In the genomic region with DNA sequence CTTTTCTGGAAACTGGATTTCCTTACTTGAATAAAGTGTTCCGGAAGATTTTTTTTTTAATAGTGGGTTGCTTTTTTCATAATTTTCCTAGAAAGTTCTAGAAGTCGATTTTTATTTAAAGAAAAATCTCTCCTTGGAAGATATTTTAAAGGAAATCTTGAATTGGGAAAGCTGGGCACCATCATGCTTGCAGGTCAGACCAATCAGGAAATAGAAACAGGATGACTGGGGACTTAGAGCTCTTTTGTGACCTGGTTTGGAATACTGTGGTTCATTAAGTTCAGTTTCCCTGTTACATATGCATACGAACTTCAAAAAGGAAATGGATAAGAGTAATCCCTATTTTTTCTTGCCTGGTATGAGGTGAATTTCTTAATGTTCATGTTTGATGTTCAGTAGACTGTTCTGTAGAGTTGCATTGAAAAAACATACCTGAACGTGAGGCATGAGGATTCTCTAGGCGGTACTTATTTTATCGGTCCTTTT, we compare ENCODE assay signal across 8 cellular contexts. TPM values are rescaled to one million over a fixed set of nuclear protein-coding genes. Genes with fewer than 3 reads are reported as not detected.
DNase-seq lines count a peak whose midpoint lies in the region; ATAC-seq and TF ChIP-seq lines count a peak whose summit lies in the region.

No MANE protein-coding gene starts in this region.

- WGBS in adrenal gland, 4 donors = 0 to 2% (median 1%) methylated on average over 6 of the region's 6 CpGs

- H3K27me3 ChIP-seq in adrenal gland (no peaks in the 10 kb centered on the region), iPS-20b (ENCODE audit: insufficient read depth, low read length) (no peaks in the 10 kb centered on the region)

- peak overlapping the region; percentile 93 for H3K27ac Mint-ChIP-seq in stimulated activated naive B cell treated with anti-CD40 and anti-IgM and Interleukin-4, amounts not matched to agents 10 μg/mL and 1 μg/mL and 100 μg/mL, for 72 hours

- H3K9me3 ChIP-seq in adrenal gland (replicated peaks in 1 of 3) (no peaks in the 10 kb centered on the region), iPS-20b (ENCODE audit: insufficient read depth, low read depth, low read length) (no peaks in the 10 kb centered on the region)

- H3K4me3 ChIP-seq in adrenal gland (peak overlapping the region in 3 of 4 donors; percentile 88 to 97 (median 94)), iPS-20b (ENCODE audit: low read length) (peak overlapping the region; percentile 88)

- H3K27ac ChIP-seq in adrenal gland (peak overlapping the region; percentile 78 to 99 (median 98)), iPS-20b (ENCODE audit: low read length) (no peak overlapping the region)

- H3K9me3 Mint-ChIP-seq in stimulated activated naive B cell treated with anti-CD40 and anti-IgM and Interleukin-4, amounts not matched to agents 10 μg/mL and 1 μg/mL and 100 μg/mL, for 72 hours = no peaks in the 10 kb centered on the region

- TF ChIP-seq POLR2A in adrenal gland (IDR thresholded peaks at IDR 0.05) = no peak

- peaks cover 43 to 71% of the 10 kb centered on the region in 2 donors for H3K4me1 Mint-ChIP-seq in stimulated activated naive B cell treated with anti-CD40 and anti-IgM and Interleukin-4, amounts not matched to agents 10 μg/mL and 1 μg/mL and 100 μg/mL, for 72 hours

- peak overlapping the region; percentile 81; the same call in 1 of the 2 replicates for H3K9ac ChIP-seq in iPS-20b (ENCODE audit: low read depth, low read length)

- H3K27me3 Mint-ChIP-seq in stimulated activated naive B cell treated with anti-CD40 and anti-IgM and Interleukin-4, amounts not matched to agents 10 μg/mL and 1 μg/mL and 100 μg/mL, for 72 hours = no peaks in the 10 kb centered on the region

- no peak for TF ChIP-seq CTCF in adrenal gland (IDR thresholded peaks at IDR 0.05)

- no peak for ATAC-seq in stimulated activated naive B cell treated with anti-CD40 and anti-IgM and Interleukin-4, amounts not matched to agents 10 μg/mL and 1 μg/mL and 100 μg/mL, for 72 hours (replicated peaks)
- no peak for ATAC-seq in HG02884 (IDR thresholded peaks at IDR 0.05; ENCODE audit: unreplicated experiment)

- H3K36me3 Mint-ChIP-seq in stimulated activated naive B cell treated with anti-CD40 and anti-IgM and Interleukin-4, amounts not matched to agents 10 μg/mL and 1 μg/mL and 100 μg/mL, for 72 hours = peaks cover under 1 to 4% of the 10 kb centered on the region in 2 donors

- H3K36me3 ChIP-seq in adrenal gland (replicated peaks in 1 of 2) (no peaks in the 10 kb centered on the region), iPS-20b (ENCODE audit: insufficient read depth, low read depth, low read length) (no peaks in the 10 kb centered on the region)

- intact Hi-C loops in adrenal gland (cut with DNase I) = no loop called here

- H3K4me1 ChIP-seq in adrenal gland (replicated peaks in 1 of 2) (peaks cover 16 to 77% of the 10 kb centered on the region in 2 donors), iPS-20b (ENCODE audit: insufficient read depth, low read length) (peaks cover 12% of the 10 kb centered on the region; the same call in 1 of the 2 replicates)

- DNase-seq in DMS 273 (lab: John Stamatoyannopoulos, UW; ENCODE audit: unreplicated experiment) = peak; percentile 64
- no peak for DNase-seq in DMS 273 treated with DMSO at 0.1 percent for 48 hours (lab: John Stamatoyannopoulos, UW)
- peak; percentile 66 for DNase-seq in M059J (ENCODE audit: low read depth)
- DNase-seq in adrenal gland = no peak
- no peak for DNase-seq in stimulated activated naive B cell treated with anti-CD40 and anti-IgM and Interleukin-4, amounts not matched to agents 10 μg/mL and 1 μg/mL and 100 μg/mL, for 72 hours
- DNase-seq in GOT3 (lab: John Stamatoyannopoulos, UW) = no peak

- H3K4me3 Mint-ChIP-seq in stimulated activated naive B cell treated with anti-CD40 and anti-IgM and Interleukin-4, amounts not matched to agents 10 μg/mL and 1 μg/mL and 100 μg/mL, for 72 hours = peak overlapping the region; percentile 82 to 89

RNA-seq across cellular contexts. Expression of a gene that starts 1.2 kb away (rescaled TPM):
- total RNA-seq in M059J (2014; rRNA removed; shearing (Covaris generic)) = 24.9 and 31.9 TPM in 2 replicates
- 10 to 100 TPM; 26.6 to 81.2 (median 37.7) TPM for total RNA-seq in adrenal gland
- 10 to 100 TPM in 2 of 3 donors, 1 to 10 TPM in 1; 6.6 to 20.3 (median 11.6) TPM for polyA plus RNA-seq in adrenal gland

Comparison
In these comparisons a context has a peak if more than half of its experiments do, and no peak if none do; other contexts are left out.
1. DNase-seq: peak in DMS 273 (single experiment) and M059J (single experiment); none in DMS 273 treated with DMSO at 0.1 percent for 48 hours (single experiment), adrenal gland (0 of 7), stimulated activated naive B cell treated with anti-CD40 and anti-IgM and Interleukin-4, amounts not matched to agents 10 μg/mL and 1 μg/mL and 100 μg/mL, for 72 hours (single experiment) and GOT3 (single experiment).